ENCODE assay signal across 8 cellular contexts in genomic region chr2:9951272-9951521, GRCh38. TPM values are rescaled to one million over a fixed set of nuclear protein-coding genes. Genes with fewer than 3 reads are reported as not detected.
DNase-seq lines count a peak whose midpoint lies in the region; ATAC-seq, FAIRE-seq and TF ChIP-seq lines count a peak whose summit lies in the region.

No MANE protein-coding gene starts in this region.

- TF ChIP-seq EP300 in A549 (IDR thresholded peaks at IDR 0.05): no peak

- TF ChIP-seq RAD21 in A549 (conservative IDR thresholded peaks at IDR 0.05 in 1 of 2, IDR thresholded peaks at IDR 0.05 in 1 of 2): peak in 1 of 2 experiments; percentile 8; a peak in 1 of 5 replicates

- H3K4me3 ChIP-seq in A549: peak overlapping the region; percentile 82
- H3K4me3 ChIP-seq in breast epithelium: peak overlapping the region; percentile 68 to 93 (median 75)
- peak overlapping the region; percentile 61 to 72 for H3K4me3 ChIP-seq in mucosa of rectum (ENCODE audit: low read length in 2 of 2)

- 1% methylated on average over 19 of the region's 47 CpGs for WGBS in A549 (ENCODE audit: missing lambda C conversion rate)

- no peak for DNase-seq in A549 (ENCODE audit: low read depth in 1 of 2, low spot score in 1 of 2)
- no peak for DNase-seq in breast epithelium (ENCODE audit: low spot score in 2 of 2)
- DNase-seq in NCI-H446 (lab: John Stamatoyannopoulos, UW): no peak
- no peak for DNase-seq in NCI-H2081 treated with DMSO at 0.1 percent for 48 hours (lab: John Stamatoyannopoulos, UW)
- no peak for DNase-seq in germinal center (ENCODE audit: low spot score)

- H3K9me3 ChIP-seq in A549 (no peaks in the 10 kb centered on the region), breast epithelium (no peaks in the 10 kb centered on the region), mucosa of rectum (ENCODE audit: control insufficient read depth in 2 of 2, low read length in 2 of 2) (no peaks in the 10 kb centered on the region)

- peak overlapping the region; percentile 69 to 89 for H3K27ac ChIP-seq in A549
- peak overlapping the region; percentile 93 to 94 for H3K27ac ChIP-seq in breast epithelium
- no peak overlapping the region for H3K27ac ChIP-seq in mucosa of rectum (ENCODE audit: low read depth in 2 of 2, low read length in 2 of 2)

- peak; percentile 35; the same call in 1 of the 3 replicates for TF ChIP-seq CTCF in A549 (IDR thresholded peaks at IDR 0.05)
- no peak for TF ChIP-seq CTCF in breast epithelium (IDR thresholded peaks at IDR 0.05)

- CTCF ChIA-PET in A549 (lab: Yijun Ruan, JAX): interaction anchor here (0.8 to 1.5 kb wide), 3 partner anchors 27 to 137 kb away, joined by 3 to 5 read pairs (median 3); partner anchors contain the start of gene TAF1B

- no peak for FAIRE-seq in A549 (lab: Jason Lieb, UNC)

- intact Hi-C loops in breast epithelium (cut with DNase I; ENCODE audit: low total_unique reads): loop anchor here (10.0 kb wide), 1 partner anchor 136 kb away; no protein-coding TSS in a partner anchor

- H3K4me1 ChIP-seq in A549 (0 out of 3 replicates have a peak, but pooled peaks cover 3% of the 10 kb centered on the region), breast epithelium (peaks cover 0 to 3% of the 10 kb centered on the region in 2 donors), mucosa of rectum (ENCODE audit: control insufficient read depth in 2 of 2, insufficient read depth in 2 of 2, low read length in 2 of 2) (peaks cover 14 to 16% of the 10 kb centered on the region in 2 donors)

- peak overlapping the region in 1 of 2 donors; percentile 60 for H3K9ac ChIP-seq in mucosa of rectum (ENCODE audit: low read depth in 1 of 2, low read length in 2 of 2)

- peak overlapping the region; percentile 98 for H3K4me2 ChIP-seq in A549

- no peaks in the 10 kb centered on the region for H3K27me3 ChIP-seq in breast epithelium
- H3K27me3 ChIP-seq in mucosa of rectum (ENCODE audit: control insufficient read depth in 2 of 2, insufficient read depth in 2 of 2, low read length in 2 of 2): peaks cover 25 to 28% of the 10 kb centered on the region in 2 donors

- POLR2A ChIA-PET in A549 (lab: Yijun Ruan, JAX): no interaction called here

- TF ChIP-seq POLR2A in A549 (IDR thresholded peaks at IDR 0.05; ENCODE audit: low read length) (no peak), breast epithelium (IDR thresholded peaks at IDR 0.05) (no peak)

- H3K36me3 ChIP-seq in breast epithelium (no peaks in the 10 kb centered on the region), mucosa of rectum (ENCODE audit: control insufficient read depth in 2 of 2, insufficient read depth in 2 of 2, low read length in 2 of 2) (no peaks in the 10 kb centered on the region)

- no peak; a peak in 2 of 6 replicates for ATAC-seq in A549
- peak; percentile 18 for ATAC-seq in HG03060 (IDR thresholded peaks at IDR 0.05; ENCODE audit: low read depth, unreplicated experiment)
- ATAC-seq in GM19395 (IDR thresholded peaks at IDR 0.05; ENCODE audit: unreplicated experiment): no peak

TF ChIP-seq in A549, 52 proteins besides CTCF, POLR2A, EP300 and RAD21:
- no peak for TF ChIP-seq NPAS2 (CRISPR knock-in tag; IDR thresholded peaks at IDR 0.05; ENCODE audit: borderline replicate concordance)
- TF ChIP-seq JUN (IDR thresholded peaks at IDR 0.05): peak in 1 of 2 experiments; percentile 40; a peak in 1 of 5 replicates

RNA-seq across cellular contexts. Expression of gene GRHL1, which starts 0.3 kb away (rescaled TPM):
- polyA plus RNA-seq in A549 (2011; rRNA removed) (1.2 and 1.7 TPM in 2 replicates), A549 (2017; fragmentation: RNase III; extraction: RNeasy Plus Mini Kit Qiagen cat#74134 plus additional on column Dnase treatment) (0.59 to 0.84 TPM (median 0.68 TPM) in 3 replicates)
- 0.93 and 0.98 TPM in 2 replicates for polyA plus RNA-seq in A549 (2012; cell fraction: cytosol; rRNA removed)
- polyA plus RNA-seq in A549 (2012; cell fraction: nucleus; rRNA removed): 1.4 and 1.5 TPM in 2 replicates
- 0.92 and 3.4 TPM in 2 replicates for polyA minus RNA-seq in A549 (2011; rRNA and poly(A)+ RNA removed)
- total RNA-seq in breast epithelium: 10 to 100 TPM in 2 of 3 donors, 1 to 10 TPM in 1; 2.1 to 86.3 (median 40.0) TPM

Comparison
In these comparisons a context has a peak if more than half of its experiments do, and no peak if none do; other contexts are left out.
1. H3K27ac ChIP-seq: peak in A549 (2 of 2) and breast epithelium (2 of 2); none in mucosa of rectum (0 of 2).
2. Peak in every context shown above with its lines, with median percentiles within 50 percentile points of each other: H3K4me3 ChIP-seq.